Comparison of ENCODE assay signal across 20 cellular contexts in genomic region chr7:32255036-32255435, GRCh38.
DNase-seq lines count a peak whose midpoint lies in the region; ATAC-seq, FAIRE-seq and TF ChIP-seq lines count a peak whose summit lies in the region.
"Had no signal": no experiment of that assay in that cellular context is flagged by ENCODE, and none has a peak within 500 bp of the region (broad histone marks: within the 10 kb centered on the region; RNA-seq: fewer than 3 reads in every experiment).

No MANE protein-coding gene starts in this region.

- H2BK12ac ChIP-seq in H1 (ENCODE audit: low read depth, low read length): no peak overlapping the region

- H2AK5ac ChIP-seq in H1 (ENCODE audit: low read depth, low read length): no peak overlapping the region

- TF ChIP-seq EP300 in H1 (IDR thresholded peaks at IDR 0.05; ENCODE audit: borderline replicate concordance in 1 of 2, low read depth in 2 of 2, low read length in 2 of 2) (no peak), SK-N-SH (IDR thresholded peaks at IDR 0.05; ENCODE audit: borderline replicate concordance in 1 of 2, low read depth in 1 of 2, low read length in 1 of 2) (no peak)

- H3K36me3 ChIP-seq in H1 (ENCODE audit: control insufficient read depth in 2 of 4, insufficient read depth in 4 of 4, low read length in 3 of 4) (no peaks in the 10 kb centered on the region), SK-N-SH (replicated peaks in 1 of 2; ENCODE audit: control insufficient read depth in 1 of 2, insufficient read depth in 2 of 2, low read length in 1 of 2) (no peaks in the 10 kb centered on the region)
- H3K36me3 ChIP-seq: heart left ventricle, ovary, uterus had no signal

- TF ChIP-seq CTCF in H1 (IDR thresholded peaks at IDR 0.05; ENCODE audit: control extremely low read depth in 1 of 3, insufficient read depth in 1 of 3, low read depth in 1 of 3, low read length in 3 of 3): no peak
- no peak for TF ChIP-seq CTCF in SK-N-SH (IDR thresholded peaks at IDR 0.05)

- no peak overlapping the region for H3K18ac ChIP-seq in H1 (ENCODE audit: extremely low read depth, low read length)

- H4K20me1 ChIP-seq in H1 (replicated peaks in 1 of 2; ENCODE audit: control insufficient read depth in 1 of 2, insufficient read depth in 2 of 2, low read length in 2 of 2) (no peaks in the 10 kb centered on the region), SK-N-SH (ENCODE audit: insufficient read depth) (no peaks in the 10 kb centered on the region)

- no peak overlapping the region for H3K23ac ChIP-seq in H1 (ENCODE audit: insufficient read length)

- H3K27me3 ChIP-seq in H1 (replicated peaks in 1 of 4; ENCODE audit: control insufficient read depth in 3 of 4, extremely low read depth in 1 of 4, insufficient read depth in 3 of 4, low read length in 3 of 4) (no peaks in the 10 kb centered on the region; a peak in 1 of 7 replicates), SK-N-SH (ENCODE audit: insufficient read depth) (peaks cover 20% of the 10 kb centered on the region)
- H3K27me3 ChIP-seq: heart left ventricle, ovary, uterus had no signal

- no peaks in the 10 kb centered on the region for H3K9me2 ChIP-seq in SK-N-SH

- no peak overlapping the region for H3K56ac ChIP-seq in H1 (replicated peaks; ENCODE audit: insufficient read length, low read depth, low read length)

- H3K27ac ChIP-seq in H1 (ENCODE audit: low read depth, low read length): no peak overlapping the region
- no peak overlapping the region for H3K27ac ChIP-seq in SK-N-SH (ENCODE audit: low read depth in 2 of 2, low read length in 1 of 2)
- H3K27ac ChIP-seq: ovary, uterus had no signal

- no peaks in the 10 kb centered on the region for H3F3A ChIP-seq in SK-N-SH (replicated peaks; ENCODE audit: insufficient read depth)

- no peaks in the 10 kb centered on the region for H3K79me1 ChIP-seq in H1 (ENCODE audit: low read depth, low read length)

- H3K4me3 ChIP-seq in H1 (ENCODE audit: extremely low read depth in 1 of 4, insufficient read depth in 2 of 4, low read depth in 3 of 4, low read length in 4 of 4) (no peak overlapping the region), SK-N-SH (ENCODE audit: low read depth in 2 of 2, low read length in 1 of 2) (no peak overlapping the region)
- H3K4me3 ChIP-seq: heart left ventricle, ovary, uterus had no signal

- no peak overlapping the region for H4K5ac ChIP-seq in H1 (ENCODE audit: insufficient read length, low read depth, low read length)

- H2BK120ac ChIP-seq in H1 (replicated peaks; ENCODE audit: low read depth, low read length): no peak overlapping the region

- H2BK20ac ChIP-seq in H1 (ENCODE audit: low read length): no peak overlapping the region

- H3K4ac ChIP-seq in H1 (replicated peaks; ENCODE audit: insufficient read length, low read depth, low read length): no peak overlapping the region

- H3K9ac ChIP-seq in H1 (replicated peaks in 1 of 4; ENCODE audit: extremely low read depth in 1 of 4, low read depth in 3 of 4, low read length in 3 of 4): no peak overlapping the region
- H3K9ac ChIP-seq in SK-N-SH: no peak overlapping the region

- TF ChIP-seq POLR2A in H1 (IDR thresholded peaks at IDR 0.05; ENCODE audit: control extremely low read depth in 1 of 2, low read depth in 2 of 2, low read length in 2 of 2): no peak

- DNase-seq in GM18507 (ENCODE audit: extremely low spot score, insufficient read length, low read depth) (no peak), H1 (ENCODE audit: low read depth in 1 of 2, low spot score in 2 of 2) (no peak), SK-N-SH (no peak), NCI-H526 treated with DMSO at 0.1 percent for 48 hours (lab: John Stamatoyannopoulos, UW) (no peak)
- no peak for DNase-seq in stimulated activated CD4-positive, alpha-beta T cell treated with anti-CD3 and anti-CD28 coated beads, Interleukin-12 subunit alpha, Interleukin-12 subunit beta, amount 100 ng/mL, for 4 hours
- DNase-seq: activated naive CD4-positive, alpha-beta T cell treated with anti-CD3 and anti-CD28 coated beads, Interleukin-2, amount 10 ng/mL, durations not matched to agents 7 days and 5 days; CD4-positive, CD25-positive, alpha-beta regulatory T cell; DND-41; effector memory CD8-positive, alpha-beta T cell; GOT3; naive thymus-derived CD4-positive, alpha-beta T cell; NCI-H1417 treated with DMSO at 0.1 percent for 48 hours; ovary; stimulated activated CD4-positive, alpha-beta T cell treated with anti-CD3 and anti-CD28 coated beads, Interleukin-2, amount 100 ng/mL, for 48 hours; uterus had no signal

- H3K4me2 ChIP-seq in H1 (ENCODE audit: insufficient read depth in 1 of 2, low read depth in 2 of 2, low read length in 2 of 2) (no peak overlapping the region), SK-N-SH (no peak overlapping the region)

- H3K9me3 ChIP-seq in H1 (ENCODE audit: insufficient read depth in 2 of 2, low read depth in 1 of 2, low read length in 1 of 2) (no peaks in the 10 kb centered on the region), SK-N-SH (no peaks in the 10 kb centered on the region)
- H3K9me3 ChIP-seq: heart left ventricle, ovary, uterus had no signal

- POLR2A ChIA-PET in H1 (lab: Charles Lee; ENCODE audit: partially characterized antibody): no interaction called here
- POLR2A ChIA-PET in SK-N-SH (lab: Yijun Ruan, JAX): no interaction called here

- H2BK15ac ChIP-seq in H1 (ENCODE audit: low read length): no peak overlapping the region

- H3K23me2 ChIP-seq in H1 (ENCODE audit: low read depth, low read length): no peaks in the 10 kb centered on the region

- H4K8ac ChIP-seq in H1 (ENCODE audit: extremely low read depth, insufficient read depth, low read length): peak overlapping the region; percentile 1; the same call in 1 of the 2 replicates

- H2BK5ac ChIP-seq in H1 (ENCODE audit: low read depth, low read length): no peak overlapping the region

- H2AFZ ChIP-seq in H1 (ENCODE audit: low read length): 0 out of 2 replicates have a peak overlapping the region, but pooled peaks have one; percentile 14
- H2AFZ ChIP-seq in SK-N-SH (ENCODE audit: low read depth): no peak overlapping the region

- H3K79me2 ChIP-seq in H1 (ENCODE audit: control insufficient read depth in 1 of 2, insufficient read depth in 2 of 2, low read length in 2 of 2): no peaks in the 10 kb centered on the region
- H3K79me2 ChIP-seq in SK-N-SH (ENCODE audit: insufficient read depth): no peaks in the 10 kb centered on the region

- TF ChIP-seq RAD21 in H1 (IDR thresholded peaks at IDR 0.05 in 1 of 2, conservative IDR thresholded peaks at IDR 0.05 in 1 of 2; ENCODE audit: low read depth in 2 of 2, low read length in 2 of 2): no peak
- TF ChIP-seq RAD21 in SK-N-SH (IDR thresholded peaks at IDR 0.05; ENCODE audit: low read length): no peak

- WGBS in H1 (ENCODE audit: extremely low coverage in 1 of 2, insufficient coverage in 1 of 2, insufficient read length in 1 of 2, insufficient replicate concordance in 2 of 2, low coverage in 1 of 2, low lambda C conversion rate in 2 of 2, missing lambda C conversion rate in 1 of 2), 2 experiments: 82% methylated on average over 6 of the region's 6 CpGs; no CpG with 5 or more reads in 1 of the 2 experiments
- 17% methylated on average over 6 of the region's 6 CpGs for WGBS in SK-N-SH (ENCODE audit: low lambda C conversion rate)

- peak; percentile 45 for ATAC-seq in GM19397 (IDR thresholded peaks at IDR 0.05; ENCODE audit: unreplicated experiment)
- ATAC-seq in HG03045 (IDR thresholded peaks at IDR 0.05; ENCODE audit: unreplicated experiment): peak; percentile 39
- no peak for ATAC-seq in GM19467 (IDR thresholded peaks at IDR 0.05; ENCODE audit: unreplicated experiment)
- ATAC-seq: effector memory CD8-positive, alpha-beta T cell; naive thymus-derived CD4-positive, alpha-beta T cell had no signal

- FAIRE-seq in GM18507 (lab: Jason Lieb, UNC): peak; percentile 78
- FAIRE-seq in H1 (lab: Jason Lieb, UNC): no peak
- FAIRE-seq: astrocyte had no signal

- CTCF ChIA-PET in H1 (lab: Charles Lee; ENCODE audit: partially characterized antibody): interaction anchor here (0.8 to 2.4 kb wide), 5 partner anchors 9 to 103 kb away, joined by 3 to 14 read pairs (median 4); no protein-coding TSS in a partner anchor
- CTCF ChIA-PET in SK-N-SH (lab: Yijun Ruan, JAX): interaction anchor here (0.7 kb wide), 1 partner anchor 49 kb away, joined by 3 read pairs; no protein-coding TSS in a partner anchor

- peaks cover 0 to 2% (median 1%) of the 10 kb centered on the region in 4 experiments; a peak in 3 of 7 replicates for H3K4me1 ChIP-seq in H1 (replicated peaks in 1 of 4; ENCODE audit: control insufficient read depth in 3 of 4, insufficient read depth in 4 of 4, low read length in 3 of 4)
- no peaks in the 10 kb centered on the region for H3K4me1 ChIP-seq in SK-N-SH (ENCODE audit: control insufficient read depth in 1 of 2, insufficient read depth in 2 of 2, low read depth in 1 of 2, low read length in 1 of 2)
- H3K4me1 ChIP-seq: uterus had no signal

- no peak overlapping the region for H4K91ac ChIP-seq in H1 (replicated peaks; ENCODE audit: insufficient read length, low read length)

- no peak overlapping the region for H3K14ac ChIP-seq in H1 (ENCODE audit: insufficient read length)

TF ChIP-seq in H1, 55 proteins besides CTCF, POLR2A, EP300 and RAD21 (continues in another document):
- TF ChIP-seq TAF7 (optimal IDR thresholded peaks at IDR 0.05; ENCODE audit: borderline replicate concordance, low read depth, low read length) (no peak), KDM4A (IDR thresholded peaks at IDR 0.05; ENCODE audit: low read depth, low read length, severe bottlenecking) (no peak), MAX (IDR thresholded peaks at IDR 0.05) (no peak), CHD1 (IDR thresholded peaks at IDR 0.05; ENCODE audit: low read depth, low read length) (no peak)

TF ChIP-seq in SK-N-SH, 30 proteins besides CTCF, POLR2A, EP300 and RAD21 (continues in another document):
- TF ChIP-seq ELF1 (IDR thresholded peaks at IDR 0.05) (no peak), MEF2A (IDR thresholded peaks at IDR 0.05; ENCODE audit: borderline replicate concordance, low read depth) (no peak), IRF3 (IDR thresholded peaks at IDR 0.05; ENCODE audit: low read depth, low read length) (no peak), MAX (IDR thresholded peaks at IDR 0.05; ENCODE audit: low read depth) (no peak)
